Comparison of ENCODE assay signal across 8 cellular contexts in genomic region chr12:91178139-91178561, GRCh38.
DNase-seq lines count a peak whose midpoint lies in the region; ATAC-seq and TF ChIP-seq lines count a peak whose summit lies in the region.

No MANE protein-coding gene starts in this region.

- H3K9ac ChIP-seq in adipocyte (ENCODE audit: low read length) = peak overlapping the region; percentile 93

- H3K27ac ChIP-seq in tibial artery = peak overlapping the region; percentile 30 to 55

- H3K4me1 ChIP-seq in adipocyte (ENCODE audit: control insufficient read depth, insufficient read depth, low read length) (peaks cover 34% of the 10 kb centered on the region), tibial artery (peaks cover 0 to 15% (median 3%) of the 10 kb centered on the region in 4 donors)

- no peak for ATAC-seq in GM21737 (IDR thresholded peaks at IDR 0.05; ENCODE audit: unreplicated experiment)

- intact Hi-C loops in tibial artery (cut with DNase I; ENCODE audit: low total_unique reads) = loop anchor here (5.0 kb wide), 1 partner anchor 149 kb away; no protein-coding TSS in a partner anchor

- H3K4me3 ChIP-seq in adipocyte (ENCODE audit: low read length) = peak overlapping the region; percentile 82
- peak overlapping the region; percentile 37 to 47 for H3K4me3 ChIP-seq in tibial artery

- DNase-seq in NOMO-1 treated with DMSO at 0.1 percent for 48 hours (lab: John Stamatoyannopoulos, UW; ENCODE audit: unreplicated experiment) (peak; percentile 33), NOMO-1 treated with dmso at 0.1 percent for 144 hours (lab: John Stamatoyannopoulos, UW; ENCODE audit: unreplicated experiment) (no peak), adipocyte (ENCODE audit: low read depth) (peak; percentile 71), kidney glomerular epithelial cell (lab: John Stamatoyannopoulos, UW) (peak; percentile 65), tibial artery (no peak), GM19238 (ENCODE audit: insufficient read length, low spot score) (no peak)
- DNase-seq in activated CD8-positive, alpha-beta memory T cell treated with anti-CD3 and anti-CD28 coated beads for 24 hours = no peak

- H3K27me3 ChIP-seq in adipocyte (replicated peaks; ENCODE audit: control insufficient read depth, insufficient read depth, low read length) = no peaks in the 10 kb centered on the region
- no peaks in the 10 kb centered on the region for H3K27me3 ChIP-seq in tibial artery

- peak; percentile 43 to 55 for TF ChIP-seq CTCF in tibial artery (IDR thresholded peaks at IDR 0.05)

- peaks cover 32% of the 10 kb centered on the region for H3K36me3 ChIP-seq in adipocyte (ENCODE audit: control insufficient read depth, insufficient read depth, low read length, severe bottlenecking)
- H3K36me3 ChIP-seq in tibial artery = no peaks in the 10 kb centered on the region

- H3K9me3 ChIP-seq in adipocyte (ENCODE audit: control insufficient read depth, low read length) (no peaks in the 10 kb centered on the region), tibial artery (no peaks in the 10 kb centered on the region)

Comparison
In these comparisons a context has a peak if more than half of its experiments do, and no peak if none do; other contexts are left out.
1. DNase-seq: peak in NOMO-1 treated with DMSO at 0.1 percent for 48 hours (single experiment), adipocyte (single experiment) and kidney glomerular epithelial cell (single experiment); none in NOMO-1 treated with dmso at 0.1 percent for 144 hours (single experiment), tibial artery (0 of 2), GM19238 (single experiment) and activated CD8-positive, alpha-beta memory T cell treated with anti-CD3 and anti-CD28 coated beads for 24 hours (single experiment).